In genomic region chr12:70383886-70384285, GRCh38 we compare ENCODE assay signal across 28 cellular contexts.
"Had no signal": no experiment of that assay in that cellular context is flagged by ENCODE, and none has a peak within 500 bp of the region (broad histone marks: within the 10 kb centered on the region; RNA-seq: fewer than 3 reads in every experiment).

No MANE protein-coding gene starts in this region.

- H2AFZ ChIP-seq: neural progenitor cell, parathyroid adenoma had no signal

- H3K9ac ChIP-seq: neural progenitor cell, parathyroid adenoma had no signal

- H3K4me2 ChIP-seq: neural progenitor cell, smooth muscle cell had no signal

- ATAC-seq: heart right ventricle; natural killer cell; stimulated activated naive B cell treated with anti-CD40 and anti-IgM and Interleukin-4, amounts not matched to agents 10 μg/mL and 1 μg/mL and 100 μg/mL, for 72 hours had no signal

- H3K9me3 Mint-ChIP-seq: natural killer cell had no signal

- H3K27me3 ChIP-seq: breast epithelium, esophagus squamous epithelium, heart right ventricle, neural progenitor cell, right atrium auricular region, tibial nerve had no signal

- H3K27ac ChIP-seq: breast epithelium, epithelial cell of prostate, esophagus squamous epithelium, heart right ventricle, neural progenitor cell, parathyroid adenoma, right atrium auricular region, tibial nerve had no signal

- H3K4me3 ChIP-seq: breast epithelium, esophagus squamous epithelium, heart right ventricle, neural progenitor cell, right atrium auricular region, smooth muscle cell, tibial nerve had no signal

- DNase-seq: activated CD4-positive, alpha-beta memory T cell treated with anti-CD3 and anti-CD28 coated beads, Interleukin-2, amount 10 ng/mL, durations not matched to agents 7 days and 5 days; activated CD4-positive, alpha-beta T cell treated with anti-CD3 and anti-CD28 coated beads for 1 hour; activated CD4-positive, alpha-beta T cell treated with anti-CD3 and anti-CD28 coated beads, Interleukin-2, amount 10 ng/mL, durations not matched to agents 7 days and 5 days; activated CD8-positive, alpha-beta memory T cell treated with anti-CD3 and anti-CD28 coated beads, Interleukin-2, amount 50 U/mL, for 48 hours; activated gamma-delta T cell; activated naive CD4-positive, alpha-beta T cell treated with anti-CD3 and anti-CD28 coated beads, Interleukin-2, amount 10 ng/mL, durations not matched to agents 7 days and 5 days; activated naive CD8-positive, alpha-beta T cell treated with anti-CD3 and anti-CD28 coated beads, Interleukin-2, amount 10 ng/mL, durations not matched to agents 7 days and 5 days; activated T-cell treated with anti-CD3 and anti-CD28 coated beads, Interleukin-2, amount 50 U/mL, for 24 hours; amniotic stem cell; central memory CD4-positive, alpha-beta T cell; esophagus squamous epithelium; foreskin melanocyte; heart right ventricle; midbrain; natural killer cell; occipital lobe; stimulated activated CD4-positive, alpha-beta T cell treated with anti-CD3 and anti-CD28 coated beads, Interleukin-15, amount 100 ng/mL, for 24 hours; stimulated activated CD4-positive, alpha-beta T cell treated with anti-CD3 and anti-CD28 coated beads, Interleukin-2, amount 100 ng/mL, for 24 hours; stimulated activated naive B cell treated with anti-CD40 and anti-IgM and Interleukin-4, amounts not matched to agents 10 μg/mL and 1 μg/mL and 100 μg/mL, for 72 hours; T-helper 9 cell had no signal

- H3K27me3 Mint-ChIP-seq: activated CD4-positive, alpha-beta memory T cell treated with anti-CD3 and anti-CD28 coated beads, Interleukin-2, amount 10 ng/mL, durations not matched to agents 7 days and 5 days; activated CD4-positive, alpha-beta T cell treated with anti-CD3 and anti-CD28 coated beads, Interleukin-2, amount 10 ng/mL, durations not matched to agents 7 days and 5 days; activated naive CD4-positive, alpha-beta T cell treated with anti-CD3 and anti-CD28 coated beads, Interleukin-2, amount 10 ng/mL, durations not matched to agents 7 days and 5 days; activated naive CD8-positive, alpha-beta T cell treated with anti-CD3 and anti-CD28 coated beads, Interleukin-2, amount 10 ng/mL, durations not matched to agents 7 days and 5 days; activated T-cell treated with anti-CD3 and anti-CD28 coated beads, Interleukin-2, amount 50 U/mL, for 24 hours; dendritic cell treated with granulocyte-macrophage colony-stimulating factor and Interleukin-4, amounts not matched to agents 40 ng/mL and 50 ng/mL, for 4 days; stimulated activated naive B cell treated with anti-CD40 and anti-IgM and Interleukin-4, amounts not matched to agents 10 μg/mL and 1 μg/mL and 100 μg/mL, for 72 hours had no signal

- H3K4me1 ChIP-seq: breast epithelium, esophagus squamous epithelium, neural progenitor cell, parathyroid adenoma, right atrium auricular region, tibial nerve had no signal

- H3K4me3 Mint-ChIP-seq: activated CD4-positive, alpha-beta memory T cell treated with anti-CD3 and anti-CD28 coated beads, Interleukin-2, amount 10 ng/mL, durations not matched to agents 7 days and 5 days; activated CD4-positive, alpha-beta T cell treated with anti-CD3 and anti-CD28 coated beads, Interleukin-2, amount 10 ng/mL, durations not matched to agents 7 days and 5 days; activated naive CD4-positive, alpha-beta T cell treated with anti-CD3 and anti-CD28 coated beads, Interleukin-2, amount 10 ng/mL, durations not matched to agents 7 days and 5 days; activated naive CD8-positive, alpha-beta T cell treated with anti-CD3 and anti-CD28 coated beads, Interleukin-2, amount 10 ng/mL, durations not matched to agents 7 days and 5 days; activated T-cell treated with anti-CD3 and anti-CD28 coated beads, Interleukin-2, amount 50 U/mL, for 24 hours; dendritic cell treated with granulocyte-macrophage colony-stimulating factor and Interleukin-4, amounts not matched to agents 40 ng/mL and 50 ng/mL, for 4 days; natural killer cell; neural progenitor cell; stimulated activated naive B cell treated with anti-CD40 and anti-IgM and Interleukin-4, amounts not matched to agents 10 μg/mL and 1 μg/mL and 100 μg/mL, for 72 hours had no signal

- H3K9me3 ChIP-seq: esophagus squamous epithelium had no signal

- H3K79me2 ChIP-seq: parathyroid adenoma had no signal

- H3K36me3 Mint-ChIP-seq: activated naive CD4-positive, alpha-beta T cell treated with anti-CD3 and anti-CD28 coated beads, Interleukin-2, amount 10 ng/mL, durations not matched to agents 7 days and 5 days; natural killer cell had no signal

- H3K4me1 Mint-ChIP-seq: natural killer cell; neural progenitor cell; stimulated activated naive B cell treated with anti-CD40 and anti-IgM and Interleukin-4, amounts not matched to agents 10 μg/mL and 1 μg/mL and 100 μg/mL, for 72 hours had no signal

- H3K36me3 ChIP-seq: breast epithelium, esophagus squamous epithelium, heart right ventricle, neural progenitor cell, right atrium auricular region had no signal

- H3K27ac Mint-ChIP-seq: activated CD4-positive, alpha-beta memory T cell treated with anti-CD3 and anti-CD28 coated beads, Interleukin-2, amount 10 ng/mL, durations not matched to agents 7 days and 5 days; activated CD4-positive, alpha-beta T cell treated with anti-CD3 and anti-CD28 coated beads, Interleukin-2, amount 10 ng/mL, durations not matched to agents 7 days and 5 days; activated naive CD4-positive, alpha-beta T cell treated with anti-CD3 and anti-CD28 coated beads, Interleukin-2, amount 10 ng/mL, durations not matched to agents 7 days and 5 days; activated naive CD8-positive, alpha-beta T cell treated with anti-CD3 and anti-CD28 coated beads, Interleukin-2, amount 10 ng/mL, durations not matched to agents 7 days and 5 days; activated T-cell treated with anti-CD3 and anti-CD28 coated beads, Interleukin-2, amount 50 U/mL, for 24 hours; dendritic cell treated with granulocyte-macrophage colony-stimulating factor and Interleukin-4, amounts not matched to agents 40 ng/mL and 50 ng/mL, for 4 days; natural killer cell; neural progenitor cell; stimulated activated naive B cell treated with anti-CD40 and anti-IgM and Interleukin-4, amounts not matched to agents 10 μg/mL and 1 μg/mL and 100 μg/mL, for 72 hours had no signal
